8 cellular contexts compared by ENCODE assay signal in the genomic region with DNA sequence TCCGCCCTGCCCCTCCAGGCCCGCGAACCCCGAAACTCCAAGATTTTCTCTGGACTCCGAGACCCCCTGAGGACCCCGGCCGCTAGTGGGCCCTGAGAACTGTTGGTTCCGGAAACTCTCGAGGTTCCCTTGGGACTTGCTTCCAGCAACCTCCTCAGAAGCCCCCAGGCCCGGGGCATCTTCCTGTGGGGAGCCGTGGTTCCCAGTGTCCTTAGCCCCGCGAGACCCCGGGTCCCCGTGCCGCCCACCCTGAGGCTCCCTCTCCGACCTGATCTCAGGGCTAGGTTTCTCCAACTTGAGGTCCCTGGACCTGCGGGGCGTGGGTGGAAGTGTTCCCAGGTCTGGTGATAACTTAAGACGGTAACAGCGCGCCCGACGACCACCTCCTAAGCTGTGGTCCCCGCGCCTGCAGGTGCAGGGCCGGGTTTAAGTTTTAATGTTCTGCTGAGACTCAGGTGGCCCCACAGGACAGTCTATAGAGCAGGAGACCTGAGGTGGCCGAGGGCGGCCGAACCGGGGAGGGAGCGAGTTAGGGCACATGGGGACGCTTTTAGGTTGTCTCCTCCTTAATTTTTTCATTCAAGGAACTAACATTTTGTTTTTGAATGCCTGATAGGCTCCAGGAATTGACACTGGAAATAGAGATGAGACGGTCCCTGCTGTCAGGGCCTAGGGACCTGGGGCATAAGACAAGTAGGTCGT. TPM values are rescaled to one million over a fixed set of nuclear protein-coding genes. Genes with fewer than 3 reads are reported as not detected.
A peak's percentile ranks its signal among the peaks of the same experiment; 100 is the strongest.
DNase-seq lines count a peak whose midpoint lies in the region; TF ChIP-seq lines count a peak whose summit lies in the region.

No MANE protein-coding gene starts in this region.

- peak overlapping the region; percentile 6 for H3K4me2 ChIP-seq in mesendoderm (ENCODE audit: low read length)

- H4K5ac ChIP-seq in mesendoderm (ENCODE audit: low read length): no peak overlapping the region

- no peak for TF ChIP-seq CTCF in BE2C (IDR thresholded peaks at IDR 0.05; ENCODE audit: low read depth, low read length)
- TF ChIP-seq CTCF in LNCaP clone FGC (IDR thresholded peaks at IDR 0.05; ENCODE audit: control insufficient read depth, extremely low read depth, insufficient read depth): no peak
- TF ChIP-seq CTCF in breast epithelium (IDR thresholded peaks at IDR 0.05): no peak
- TF ChIP-seq CTCF in vagina (IDR thresholded peaks at IDR 0.05): no peak

- no peaks in the 10 kb centered on the region for H3K9me3 ChIP-seq in BE2C
- H3K9me3 ChIP-seq in breast epithelium: no peaks in the 10 kb centered on the region
- no peaks in the 10 kb centered on the region for H3K9me3 ChIP-seq in vagina

- H3K27me3 ChIP-seq in BE2C (no peaks in the 10 kb centered on the region), breast epithelium (no peaks in the 10 kb centered on the region), mesendoderm (ENCODE audit: insufficient read depth, low read length, poor library complexity) (no peaks in the 10 kb centered on the region), vagina (no peaks in the 10 kb centered on the region)

- peak overlapping the region; percentile 77 for H3K18ac ChIP-seq in mesendoderm (ENCODE audit: low read length)

- intact Hi-C loops in breast epithelium (cut with DNase I; ENCODE audit: low total_unique reads) (no loop called here), vagina (cut with DNase I) (loop anchor here (10.0 kb wide), 1 partner anchor 234 kb away; no protein-coding TSS in a partner anchor)

- peaks cover 18% of the 10 kb centered on the region for H3K79me1 ChIP-seq in mesendoderm (ENCODE audit: low read length)

- H3K23ac ChIP-seq in mesendoderm (ENCODE audit: low read length): no peak overlapping the region

- H3K36me3 ChIP-seq in BE2C: peaks cover 5% of the 10 kb centered on the region; the same call in 1 of the 2 replicates
- no peaks in the 10 kb centered on the region for H3K36me3 ChIP-seq in breast epithelium
- no peaks in the 10 kb centered on the region for H3K36me3 ChIP-seq in mesendoderm (ENCODE audit: control insufficient read depth, insufficient read depth, low read length)
- no peaks in the 10 kb centered on the region for H3K36me3 ChIP-seq in vagina

- H3K4me3 ChIP-seq in BE2C (ENCODE audit: low read depth, low read length) (peak overlapping the region; percentile 70), LNCaP clone FGC (ENCODE audit: low read depth, low read length) (peak overlapping the region; percentile 84), breast epithelium (peak overlapping the region; percentile 98 to 100 (median 99)), mesendoderm (ENCODE audit: low read length) (peak overlapping the region; percentile 45), vagina (peak overlapping the region; percentile 95 to 98)

- H2BK120ac ChIP-seq in mesendoderm (ENCODE audit: low read depth, low read length): no peak overlapping the region

- no peak overlapping the region for H2BK15ac ChIP-seq in mesendoderm (replicated peaks; ENCODE audit: low read depth)

- H3K27ac ChIP-seq in breast epithelium: peak overlapping the region; percentile 84 to 90
- H3K27ac ChIP-seq in mesendoderm (ENCODE audit: low read depth, low read length): peak overlapping the region; percentile 86
- H3K27ac ChIP-seq in vagina: peak overlapping the region; percentile 92

- H3K56ac ChIP-seq in mesendoderm (ENCODE audit: low read length): peak overlapping the region; percentile 88

- WGBS in mesendoderm (ENCODE audit: extremely low coverage, insufficient coverage, low lambda C conversion rate): no CpG with 5 or more reads among the region's 35 CpGs

- TF ChIP-seq POLR2A in breast epithelium (IDR thresholded peaks at IDR 0.05): no peak
- TF ChIP-seq POLR2A in vagina (IDR thresholded peaks at IDR 0.05): no peak

- DNase-seq in BE2C (no peak), LNCaP clone FGC (ENCODE audit: low read depth) (no peak), breast epithelium (ENCODE audit: low spot score in 2 of 2) (no peak), mesendoderm (peak; percentile 15), vagina (ENCODE audit: extremely low spot score in 2 of 2) (no peak), Ammon's horn (ENCODE audit: low spot score) (no peak), NCI-H187 (lab: John Stamatoyannopoulos, UW) (no peak), COLO668 (lab: John Stamatoyannopoulos, UW; ENCODE audit: unreplicated experiment) (no peak)

- H4K8ac ChIP-seq in mesendoderm (ENCODE audit: low read depth, low read length): no peak overlapping the region

- H3K4ac ChIP-seq in mesendoderm (ENCODE audit: low read depth, low read length): peak overlapping the region; percentile 93

- H2BK5ac ChIP-seq in mesendoderm (ENCODE audit: low read length): no peak overlapping the region

- peaks cover 15% of the 10 kb centered on the region for H3K79me2 ChIP-seq in mesendoderm (ENCODE audit: control insufficient read depth, insufficient read depth, low read length)

- no peak overlapping the region for H2AK5ac ChIP-seq in mesendoderm (ENCODE audit: low read length)

- peaks cover 7% of the 10 kb centered on the region for H3K4me1 ChIP-seq in BE2C
- peaks cover 4 to 8% of the 10 kb centered on the region in 2 donors for H3K4me1 ChIP-seq in breast epithelium
- peaks cover 13% of the 10 kb centered on the region for H3K4me1 ChIP-seq in mesendoderm (ENCODE audit: control insufficient read depth, low read depth, low read length)
- peaks cover 20% of the 10 kb centered on the region for H3K4me1 ChIP-seq in vagina

- H3K9ac ChIP-seq in mesendoderm (ENCODE audit: low read length): peak overlapping the region; percentile 51

RNA-seq across cellular contexts. Expression of a gene that starts 0.7 kb away (rescaled TPM):
- 50.9 TPM for polyA plus RNA-seq in BE2C (2012; ENCODE audit: insufficient read depth, insufficient read length, low read depth)
- 100 to 1,000 TPM in 1 of 3 donors, 10 to 100 TPM in 2; 33.8 to 104 (median 55.4) TPM for total RNA-seq in breast epithelium
- 12.1 TPM for polyA plus RNA-seq in mesendoderm (2013, experiment 1 of 2)
- 11.1 TPM for polyA plus RNA-seq in mesendoderm (2013, experiment 2 of 2)
- 49.6 TPM for total RNA-seq in vagina

RNA-seq across cellular contexts. Expression of a gene that starts 25.7 kb away (rescaled TPM):
- polyA plus RNA-seq in BE2C (2012; ENCODE audit: insufficient read depth, insufficient read length, low read depth): not detected
- not detected for total RNA-seq in breast epithelium
- polyA plus RNA-seq in mesendoderm (2013, experiment 1 of 2): 0.08 TPM
- polyA plus RNA-seq in mesendoderm (2013, experiment 2 of 2): 0.04 TPM
- total RNA-seq in vagina: not detected

Comparison
In these comparisons a context has a peak if more than half of its experiments do, and no peak if none do; other contexts are left out.
1. H3K4me3 ChIP-seq: peak in every context shown above with its lines; median percentile 99 in breast epithelium; 96 in vagina; 84 in LNCaP clone FGC; 70 in BE2C; 45 in mesendoderm.